ENCODE assay signal across 10 cellular contexts in genomic region chr1:207414606-207415108, GRCh38. TPM values are rescaled to one million over a fixed set of nuclear protein-coding genes. Genes with fewer than 3 reads are reported as not detected.
A peak's percentile ranks its signal among the peaks of the same experiment; 100 is the strongest.
DNase-seq lines count a peak whose midpoint lies in the region; ATAC-seq and TF ChIP-seq lines count a peak whose summit lies in the region.
"Had no signal": no experiment of that assay in that cellular context is flagged by ENCODE, and none has a peak within 500 bp of the region (broad histone marks: within the 10 kb centered on the region; RNA-seq: fewer than 3 reads in every experiment).

No MANE protein-coding gene starts in this region.

- H3K36me3 ChIP-seq in naive thymus-derived CD4-positive, alpha-beta T cell (ENCODE audit: control insufficient read depth in 2 of 3, insufficient read depth in 3 of 3, low read length in 3 of 3): no peaks in the 10 kb centered on the region
- no peaks in the 10 kb centered on the region for H3K36me3 ChIP-seq in tibial nerve

- H3K4me3 ChIP-seq in NB4 (ENCODE audit: low read depth, low read length): peak overlapping the region; percentile 3
- H3K4me3 ChIP-seq in naive thymus-derived CD4-positive, alpha-beta T cell (ENCODE audit: low read length): no peak overlapping the region
- no peak overlapping the region for H3K4me3 ChIP-seq in tibial nerve

- ATAC-seq in GM18858 (IDR thresholded peaks at IDR 0.05; ENCODE audit: unreplicated experiment): peak; percentile 79
- ATAC-seq in HG02610 (IDR thresholded peaks at IDR 0.05; ENCODE audit: unreplicated experiment): peak; percentile 73
- ATAC-seq in naive thymus-derived CD4-positive, alpha-beta T cell: peak; percentile 76

- peaks cover 17 to 39% (median 26%) of the 10 kb centered on the region in 7 donors for H3K4me1 Mint-ChIP-seq in naive thymus-derived CD4-positive, alpha-beta T cell

- peak in 1 of 2 donors; percentile 12 for TF ChIP-seq EP300 in tibial nerve (IDR thresholded peaks at IDR 0.05)

- H3K36me3 Mint-ChIP-seq in naive thymus-derived CD4-positive, alpha-beta T cell: peaks cover 0 to 4% (median 2%) of the 10 kb centered on the region in 5 donors

- intact Hi-C loops in naive thymus-derived CD4-positive, alpha-beta T cell (cut with micrococcal nuclease): no loop called here

- H3K27ac Mint-ChIP-seq in naive thymus-derived CD4-positive, alpha-beta T cell: peak overlapping the region in 7 of 9 donors; percentile 46 to 88 (median 71)
- H3K27ac Mint-ChIP-seq: activated naive CD4-positive, alpha-beta T cell treated with anti-CD3 and anti-CD28 coated beads, Interleukin-2, amount 50 U/mL, for 24 hours had no signal

- no peaks in the 10 kb centered on the region for H3K9me3 ChIP-seq in naive thymus-derived CD4-positive, alpha-beta T cell (ENCODE audit: control insufficient read depth in 2 of 3, low read length in 3 of 3)
- H3K9me3 ChIP-seq in tibial nerve: peaks cover 0 to 3% (median under 1%) of the 10 kb centered on the region in 4 donors

- H3K9me3 Mint-ChIP-seq in naive thymus-derived CD4-positive, alpha-beta T cell: peaks cover 0 to 10% (median 3%) of the 10 kb centered on the region in 11 donors

- no peaks in the 10 kb centered on the region for H3K4me1 ChIP-seq in naive thymus-derived CD4-positive, alpha-beta T cell (ENCODE audit: control insufficient read depth in 2 of 2, insufficient read depth in 2 of 2, low read length in 2 of 2)
- H3K4me1 ChIP-seq in tibial nerve: no peaks in the 10 kb centered on the region

- POLR2A ChIA-PET in naive thymus-derived CD4-positive, alpha-beta T cell (lab: Charles Lee): no interaction called here

- TF ChIP-seq CTCF in NB4 (IDR thresholded peaks at IDR 0.05; ENCODE audit: low read depth, low read length) (no peak), tibial nerve (IDR thresholded peaks at IDR 0.05) (no peak)

- DNase-seq in NB4 (ENCODE audit: low read depth): peak; percentile 78
- peak in 5 of 9 donors; percentile 11 to 37 (median 16) for DNase-seq in naive thymus-derived CD4-positive, alpha-beta T cell
- no peak for DNase-seq in cortex of kidney (lab: John Stamatoyannopoulos, UW)
- no peak for DNase-seq in NCI-H1694 (lab: John Stamatoyannopoulos, UW)
- no peak for DNase-seq in C1 segment of cervical spinal cord (lab: John Stamatoyannopoulos, UW)
- DNase-seq in tibial nerve (ENCODE audit: low spot score in 2 of 2): no peak

- no peaks in the 10 kb centered on the region for H3K27me3 ChIP-seq in naive thymus-derived CD4-positive, alpha-beta T cell (ENCODE audit: control insufficient read depth in 2 of 2, insufficient read depth in 2 of 2, low read length in 2 of 2)
- H3K27me3 ChIP-seq in tibial nerve: no peaks in the 10 kb centered on the region

- peak overlapping the region in 8 of 10 donors; percentile 2 to 58 (median 47) for H3K4me3 Mint-ChIP-seq in naive thymus-derived CD4-positive, alpha-beta T cell
- H3K4me3 Mint-ChIP-seq: activated naive CD4-positive, alpha-beta T cell treated with anti-CD3 and anti-CD28 coated beads, Interleukin-2, amount 50 U/mL, for 24 hours had no signal

- 67 to 85% methylated on average over 4 of the region's 4 CpGs for WGBS in tibial nerve, 2 donors

- CTCF ChIA-PET in naive thymus-derived CD4-positive, alpha-beta T cell (lab: Charles Lee): no interaction called here

- peaks cover 0 to 13% (median 4%) of the 10 kb centered on the region in 5 donors for H3K27me3 Mint-ChIP-seq in naive thymus-derived CD4-positive, alpha-beta T cell
- H3K27me3 Mint-ChIP-seq: activated naive CD4-positive, alpha-beta T cell treated with anti-CD3 and anti-CD28 coated beads, Interleukin-2, amount 50 U/mL, for 24 hours had no signal

- H3K27ac ChIP-seq in naive thymus-derived CD4-positive, alpha-beta T cell (ENCODE audit: low read depth, low read length): no peak overlapping the region
- peak overlapping the region in 1 of 4 donors; percentile 11 for H3K27ac ChIP-seq in tibial nerve

- TF ChIP-seq POLR2A in NB4 (IDR thresholded peaks at IDR 0.05; ENCODE audit: extremely low read depth, insufficient read length): no peak
- no peak for TF ChIP-seq POLR2A in tibial nerve (IDR thresholded peaks at IDR 0.05)

RNA-seq across cellular contexts. Expression of gene CR2, which starts 39.5 kb away (rescaled TPM):
- 10 to 100 TPM in 1 of 5 experiments, 1 to 10 TPM in 3, not detected in 1; 2.6 to 13.1 (median 3.4) TPM for total RNA-seq in naive thymus-derived CD4-positive, alpha-beta T cell
- polyA plus RNA-seq in naive thymus-derived CD4-positive, alpha-beta T cell: 10 to 100 TPM; 13.3 to 14.5 TPM
- total RNA-seq in tibial nerve: not detected
- total RNA-seq: subcutaneous adipose tissue had no signal

Comparison
In these comparisons a context has a peak if more than half of its experiments do, and no peak if none do; other contexts are left out.
1. DNase-seq: peak in NB4 (single experiment) and naive thymus-derived CD4-positive, alpha-beta T cell (5 of 9); none in cortex of kidney (single experiment), NCI-H1694 (single experiment), C1 segment of cervical spinal cord (0 of 14) and tibial nerve (0 of 2).
2. Peak in every context shown above with its lines, with median percentiles within 50 percentile points of each other: ATAC-seq.